8 cellular contexts compared by ENCODE assay signal in genomic region chr13:99086869-99087129, GRCh38.
A peak's percentile ranks its signal among the peaks of the same experiment; 100 is the strongest.
DNase-seq lines count a peak whose midpoint lies in the region; FAIRE-seq and TF ChIP-seq lines count a peak whose summit lies in the region.

No MANE protein-coding gene starts in this region.

- intact Hi-C loops in adrenal gland (cut with DNase I) (no loop called here), kidney (cut with DNase I) (no loop called here)

- peak overlapping the region; percentile 74 for H3K9ac ChIP-seq in OCI-LY3 (ENCODE audit: low read length)
- peak overlapping the region; percentile 80 to 93 for H3K9ac ChIP-seq in kidney (ENCODE audit: low read length in 2 of 2)

- H3K4me1 ChIP-seq in OCI-LY3 (ENCODE audit: low read length): peaks cover 27% of the 10 kb centered on the region
- H3K4me1 ChIP-seq in adrenal gland (replicated peaks in 1 of 2): peaks cover 6 to 18% of the 10 kb centered on the region in 2 donors
- peaks cover 0 to 13% of the 10 kb centered on the region in 2 donors for H3K4me1 ChIP-seq in kidney (ENCODE audit: control insufficient read depth in 1 of 2, insufficient read depth in 1 of 2, low read depth in 1 of 2, low read length in 2 of 2)

- H3K36me3 ChIP-seq in OCI-LY3 (replicated peaks; ENCODE audit: low read depth, low read length): no peaks in the 10 kb centered on the region
- no peaks in the 10 kb centered on the region for H3K36me3 ChIP-seq in adrenal gland (replicated peaks in 1 of 2)
- H3K36me3 ChIP-seq in kidney (ENCODE audit: control insufficient read depth in 1 of 2, insufficient read depth in 2 of 2, low read length in 2 of 2): no peaks in the 10 kb centered on the region

- H3K9me3 ChIP-seq in OCI-LY3 (ENCODE audit: insufficient read depth, low read length) (no peaks in the 10 kb centered on the region), adrenal gland (replicated peaks in 1 of 3) (no peaks in the 10 kb centered on the region), kidney (ENCODE audit: control insufficient read depth in 1 of 2, low read length in 2 of 2) (no peaks in the 10 kb centered on the region)

- no peak for DNase-seq in HFF-Myc (ENCODE audit: extremely low read depth, low read depth)
- peak; percentile 17 to 62 (median 37) for DNase-seq in adrenal gland
- peak; percentile 88 for DNase-seq in kidney
- DNase-seq in stimulated activated CD8-positive, alpha-beta memory T cell treated with anti-CD3 and anti-CD28 coated beads, Interleukin-12 subunit alpha, Interleukin-12 subunit beta, amount 100 ng/mL, for 1 hour (ENCODE audit: low read depth): peak; percentile 12
- DNase-seq in RCC 7860 (ENCODE audit: low spot score): no peak
- no peak for DNase-seq in NCI-H1092 treated with DMSO at 0.1 percent for 48 hours (lab: John Stamatoyannopoulos, UW)

- H3K79me2 ChIP-seq in OCI-LY3 (ENCODE audit: low read length): no peaks in the 10 kb centered on the region

- no peak for FAIRE-seq in kidney (lab: Jason Lieb, UNC)
- no peak for FAIRE-seq in RCC 7860 (lab: Jason Lieb, UNC)

- TF ChIP-seq CTCF in GM12874 (IDR thresholded peaks at IDR 0.05; ENCODE audit: insufficient read depth, low read depth, low read length): 0 out of 2 replicates have a peak, but pooled peaks have one; percentile 4
- no peak for TF ChIP-seq CTCF in HFF-Myc (IDR thresholded peaks at IDR 0.05; ENCODE audit: low read depth, low read length, missing control alignments)
- no peak for TF ChIP-seq CTCF in OCI-LY3 (IDR thresholded peaks at IDR 0.05; ENCODE audit: low read depth, low read length)
- TF ChIP-seq CTCF in adrenal gland (IDR thresholded peaks at IDR 0.05): no peak
- no peak for TF ChIP-seq CTCF in kidney (IDR thresholded peaks at IDR 0.05; ENCODE audit: borderline replicate concordance, extremely low read depth, insufficient read depth)

- peak overlapping the region; percentile 80 for H3K4me2 ChIP-seq in OCI-LY3 (ENCODE audit: low read length)

- peak overlapping the region; percentile 45; the same call in 1 of the 2 replicates for H2AFZ ChIP-seq in OCI-LY3 (ENCODE audit: low read depth, low read length)

- TF ChIP-seq POLR2A in adrenal gland (IDR thresholded peaks at IDR 0.05): peak in 1 of 2 donors; percentile 29

- H4K20me1 ChIP-seq in OCI-LY3 (ENCODE audit: insufficient read depth, low read length): no peaks in the 10 kb centered on the region

- H3K27me3 ChIP-seq in OCI-LY3 (ENCODE audit: low read depth, low read length) (peaks cover 18% of the 10 kb centered on the region), adrenal gland (no peaks in the 10 kb centered on the region)

- H3K27ac ChIP-seq in OCI-LY3 (ENCODE audit: low read length) (no peak overlapping the region), adrenal gland (peak overlapping the region; percentile 74 to 92 (median 88)), kidney (ENCODE audit: low read depth in 2 of 2, low read length in 2 of 2) (peak overlapping the region; percentile 89 to 94)

- WGBS in adrenal gland, 4 donors: 0% methylated on average over 22 to 28 of the region's 28 CpGs; no CpG with 5 or more reads in 2 of the 4 donors

- peak overlapping the region; percentile 65 for H3K4me3 ChIP-seq in HFF-Myc (replicated peaks; ENCODE audit: low read depth, low read length)
- peak overlapping the region; percentile 81 for H3K4me3 ChIP-seq in OCI-LY3 (ENCODE audit: low read length)
- peak overlapping the region in 3 of 4 donors; percentile 54 to 71 (median 65) for H3K4me3 ChIP-seq in adrenal gland
- peak overlapping the region; percentile 88 to 95 for H3K4me3 ChIP-seq in kidney (ENCODE audit: low read length in 2 of 2)

Comparison
In these comparisons a context has a peak if more than half of its experiments do, and no peak if none do; other contexts are left out.
1. DNase-seq: peak in adrenal gland (7 of 7), kidney (single experiment) and stimulated activated CD8-positive, alpha-beta memory T cell treated with anti-CD3 and anti-CD28 coated beads, Interleukin-12 subunit alpha, Interleukin-12 subunit beta, amount 100 ng/mL, for 1 hour (single experiment); none in HFF-Myc (single experiment), RCC 7860 (single experiment) and NCI-H1092 treated with DMSO at 0.1 percent for 48 hours (single experiment).
2. Peak in every context shown above with its lines, with median percentiles within 50 percentile points of each other: H3K4me3 ChIP-seq.